Comparison of ENCODE assay signal across 8 cellular contexts in the genomic region with DNA sequence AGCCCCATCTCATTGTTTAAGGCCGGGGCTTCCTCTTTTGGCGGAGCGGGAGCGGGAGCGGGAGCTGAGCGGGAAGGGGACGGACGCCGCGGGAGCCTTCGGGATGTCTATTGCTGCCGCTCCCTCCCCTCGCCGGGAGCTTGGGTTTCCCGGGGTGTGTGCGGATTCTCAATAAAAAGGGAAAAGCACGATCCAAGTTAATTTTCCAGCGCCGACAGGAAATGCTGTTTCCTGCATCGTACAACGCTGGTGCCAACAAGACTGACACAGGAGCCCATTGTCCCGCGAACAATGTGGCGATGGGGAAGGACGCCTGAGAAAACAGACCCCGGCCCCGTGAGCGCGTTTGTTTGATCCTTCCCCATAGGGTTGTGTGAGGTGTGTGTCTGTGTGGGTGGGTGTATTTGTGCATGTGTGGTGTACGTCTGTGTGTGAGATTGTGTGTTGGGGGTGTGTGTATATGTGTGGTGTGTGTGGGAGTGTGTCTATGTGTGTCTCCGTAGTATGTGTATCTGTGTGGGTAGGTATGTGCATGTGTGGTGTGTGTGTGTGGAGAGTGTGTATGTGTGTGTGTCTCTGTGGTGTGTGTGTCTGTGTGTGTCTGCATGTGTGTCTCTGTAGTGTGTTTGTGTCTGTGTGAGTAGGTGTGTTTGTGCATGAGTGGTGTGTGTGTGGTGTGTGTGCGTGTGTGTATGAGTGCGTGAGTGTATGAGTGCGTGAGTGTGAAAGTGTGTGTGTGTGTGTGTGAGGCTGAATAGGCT. TPM values are rescaled to one million over a fixed set of nuclear protein-coding genes. Genes with fewer than 3 reads are reported as not detected.
DNase-seq lines count a peak whose midpoint lies in the region; ATAC-seq and TF ChIP-seq lines count a peak whose summit lies in the region.

No MANE protein-coding gene starts in this region.

- no peak for TF ChIP-seq CTCF in fibroblast of villous mesenchyme (IDR thresholded peaks at IDR 0.05; ENCODE audit: insufficient read depth, low read depth, low read length)
- no peak for TF ChIP-seq CTCF in osteocyte (IDR thresholded peaks at IDR 0.05)

- ATAC-seq in HG03469 (IDR thresholded peaks at IDR 0.05; ENCODE audit: unreplicated experiment) (no peak), HG03457 (IDR thresholded peaks at IDR 0.05; ENCODE audit: unreplicated experiment) (no peak)

- H3K27me3 Mint-ChIP-seq in osteocyte (ENCODE audit: unreplicated experiment) = no peaks in the 10 kb centered on the region

- DNase-seq in D341Med (ENCODE audit: low spot score) = peak; percentile 48
- peak; percentile 61 for DNase-seq in NCI-H526 treated with DMSO at 0.1 percent for 48 hours (lab: John Stamatoyannopoulos, UW)
- DNase-seq in fibroblast of villous mesenchyme (ENCODE audit: low read depth) = peak; percentile 44
- DNase-seq in osteocyte (ENCODE audit: extremely low spot score, unreplicated experiment) = peak; percentile 83
- no peak for DNase-seq in NCI-H2081 treated with DMSO at 0.1 percent for 48 hours (lab: John Stamatoyannopoulos, UW)
- DNase-seq in NCI-H1436 treated with DMSO at 0.1 percent for 48 hours (lab: John Stamatoyannopoulos, UW) = no peak

- H3K4me1 Mint-ChIP-seq in osteocyte (ENCODE audit: unreplicated experiment) = peaks cover 7% of the 10 kb centered on the region

- H3K4me3 ChIP-seq in fibroblast of villous mesenchyme (ENCODE audit: low read depth, low read length) = peak overlapping the region; percentile 60

- no peaks in the 10 kb centered on the region for H3K36me3 Mint-ChIP-seq in osteocyte (ENCODE audit: unreplicated experiment)

- H3K9me3 Mint-ChIP-seq in osteocyte (ENCODE audit: unreplicated experiment) = no peaks in the 10 kb centered on the region

- H3K4me3 Mint-ChIP-seq in osteocyte (ENCODE audit: unreplicated experiment) = no peak overlapping the region

- no peak overlapping the region for H3K27ac Mint-ChIP-seq in osteocyte (ENCODE audit: unreplicated experiment)

RNA-seq across cellular contexts. Expression of gene FLT1, which starts 36.4 kb away (rescaled TPM):
- total RNA-seq in fibroblast of villous mesenchyme (12.1 and 23.2 TPM in 2 replicates), osteocyte (3.4 and 3.8 TPM in 2 replicates)

Comparison
In these comparisons a context has a peak if more than half of its experiments do, and no peak if none do; other contexts are left out.
1. DNase-seq: peak in D341Med (single experiment), NCI-H526 treated with DMSO at 0.1 percent for 48 hours (single experiment), fibroblast of villous mesenchyme (single experiment) and osteocyte (single experiment); none in NCI-H2081 treated with DMSO at 0.1 percent for 48 hours (single experiment) and NCI-H1436 treated with DMSO at 0.1 percent for 48 hours (single experiment).